Comparison of ENCODE assay signal across 10 cellular contexts in the genomic region with DNA sequence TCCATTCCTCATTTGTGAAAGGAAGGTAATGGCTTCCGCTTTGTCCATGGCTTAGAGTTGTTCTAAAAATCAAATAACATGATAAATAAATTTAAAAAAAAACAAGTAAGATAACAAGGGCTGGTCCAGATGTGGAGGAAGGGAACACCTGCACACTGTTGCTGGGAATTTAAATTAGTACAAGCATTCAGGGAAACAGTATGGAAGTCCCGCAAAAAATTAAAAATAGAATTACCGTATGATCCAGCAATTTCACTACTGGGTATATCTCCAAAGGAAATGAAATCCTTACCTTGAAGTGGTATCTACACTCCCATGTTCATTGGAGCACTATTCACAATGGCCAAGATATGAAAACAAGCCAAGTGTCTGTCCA. TPM values are rescaled to one million over a fixed set of nuclear protein-coding genes. Genes with fewer than 3 reads are reported as not detected.
A peak's percentile ranks its signal among the peaks of the same experiment; 100 is the strongest.
DNase-seq lines count a peak whose midpoint lies in the region; ATAC-seq and TF ChIP-seq lines count a peak whose summit lies in the region.
"Had no signal": no experiment of that assay in that cellular context is flagged by ENCODE, and none has a peak within 500 bp of the region (broad histone marks: within the 10 kb centered on the region; RNA-seq: fewer than 3 reads in every experiment).

No MANE protein-coding gene starts in this region.

- no peak overlapping the region for H3K4me3 ChIP-seq in CD8-positive, alpha-beta memory T cell (ENCODE audit: low read length)
- H3K4me3 ChIP-seq in OCI-LY1 (ENCODE audit: low read depth, low read length, poor library complexity, severe bottlenecking), result no peak overlapping the region
- no peak overlapping the region for H3K4me3 ChIP-seq in effector memory CD4-positive, alpha-beta T cell (ENCODE audit: insufficient read depth, low read depth, low read length, poor library complexity, severe bottlenecking)
- H3K4me3 ChIP-seq in spleen, result no peak overlapping the region

- no peaks in the 10 kb centered on the region for H3K36me3 ChIP-seq in CD8-positive, alpha-beta memory T cell (ENCODE audit: insufficient read depth, low read length)
- no peaks in the 10 kb centered on the region for H3K36me3 ChIP-seq in OCI-LY1 (ENCODE audit: insufficient read depth, low read length)
- H3K36me3 ChIP-seq in effector memory CD4-positive, alpha-beta T cell (ENCODE audit: control insufficient read depth, insufficient read depth, low read length), result no peaks in the 10 kb centered on the region
- no peaks in the 10 kb centered on the region for H3K36me3 ChIP-seq in spleen
- H3K36me3 ChIP-seq: adrenal gland had no signal

- peak overlapping the region; percentile 48 to 89 (median 84) for H3K4me3 Mint-ChIP-seq in CD8-positive, alpha-beta memory T cell

- ATAC-seq in HG02610 (IDR thresholded peaks at IDR 0.05; ENCODE audit: unreplicated experiment) (no peak), HG03439 (IDR thresholded peaks at IDR 0.05; ENCODE audit: unreplicated experiment) (no peak), HG02623 (IDR thresholded peaks at IDR 0.05; ENCODE audit: unreplicated experiment) (no peak)

- CTCF ChIA-PET in CD8-positive, alpha-beta memory T cell (lab: Charles Lee), result interaction anchor here (2.0 to 2.5 kb wide), 4 partner anchors 9 to 129 kb away, joined by 6 to 22 read pairs (median 10); no protein-coding TSS in a partner anchor

- peaks cover 0 to 3% (median 0%) of the 10 kb centered on the region in 3 donors for H3K36me3 Mint-ChIP-seq in CD8-positive, alpha-beta memory T cell

- peaks cover 86 to 94% (median 88%) of the 10 kb centered on the region in 3 donors for H3K4me1 Mint-ChIP-seq in CD8-positive, alpha-beta memory T cell

- peaks cover 0 to 1% of the 10 kb centered on the region in 2 donors for H3K27me3 Mint-ChIP-seq in CD8-positive, alpha-beta memory T cell

- peak overlapping the region; percentile 85 for H3K27ac ChIP-seq in CD8-positive, alpha-beta memory T cell (ENCODE audit: low read depth, low read length)
- H3K27ac ChIP-seq in OCI-LY1 (ENCODE audit: low read depth, low read length, poor library complexity, severe bottlenecking) (peak overlapping the region; percentile 91), spleen (peak overlapping the region; percentile 90 to 95 (median 92))
- H3K27ac ChIP-seq in effector memory CD4-positive, alpha-beta T cell (ENCODE audit: insufficient read depth, low read length, poor library complexity, severe bottlenecking), result peak overlapping the region; percentile 95

- H3K27me3 ChIP-seq in CD8-positive, alpha-beta memory T cell (ENCODE audit: insufficient read depth, low read length, poor library complexity, severe bottlenecking), result no peaks in the 10 kb centered on the region
- no peaks in the 10 kb centered on the region for H3K27me3 ChIP-seq in OCI-LY1 (ENCODE audit: insufficient read depth, low read length)
- H3K27me3 ChIP-seq in effector memory CD4-positive, alpha-beta T cell (replicated peaks; ENCODE audit: control insufficient read depth, insufficient read depth, low read length, poor library complexity, severe bottlenecking), result no peaks in the 10 kb centered on the region
- no peaks in the 10 kb centered on the region for H3K27me3 ChIP-seq in spleen (replicated peaks in 1 of 7)
- H3K27me3 ChIP-seq: adrenal gland had no signal

- no peaks in the 10 kb centered on the region for H3K9me3 Mint-ChIP-seq in CD8-positive, alpha-beta memory T cell

- H3K9ac ChIP-seq in OCI-LY1 (ENCODE audit: low read length), result peak overlapping the region; percentile 68

- POLR2A ChIA-PET in CD8-positive, alpha-beta memory T cell (lab: Charles Lee), result interaction anchor here (1.0 to 2.5 kb wide), 8 partner anchors 8 to 44 kb away, joined by 3 to 18 read pairs (median 6); a partner anchor contains a TSS

- no peaks in the 10 kb centered on the region for H3K9me3 ChIP-seq in CD8-positive, alpha-beta memory T cell (ENCODE audit: low read length)
- H3K9me3 ChIP-seq in OCI-LY1 (ENCODE audit: low read length) (no peaks in the 10 kb centered on the region), spleen (no peaks in the 10 kb centered on the region)
- H3K9me3 ChIP-seq in effector memory CD4-positive, alpha-beta T cell (ENCODE audit: control insufficient read depth, low read length), result no peaks in the 10 kb centered on the region
- H3K9me3 ChIP-seq: adrenal gland had no signal

- TF ChIP-seq POLR2A in spleen (IDR thresholded peaks at IDR 0.05), result no peak

- H3K4me2 ChIP-seq in OCI-LY1 (ENCODE audit: low read length), result peak overlapping the region; percentile 63

- peak overlapping the region; percentile 91 to 100 (median 99) for H3K27ac Mint-ChIP-seq in CD8-positive, alpha-beta memory T cell

- H4K20me1 ChIP-seq in OCI-LY1 (ENCODE audit: insufficient read depth, low read length), result no peaks in the 10 kb centered on the region

- peaks cover 86% of the 10 kb centered on the region for H3K4me1 ChIP-seq in CD8-positive, alpha-beta memory T cell (ENCODE audit: insufficient read depth, low read length)
- H3K4me1 ChIP-seq in OCI-LY1 (ENCODE audit: insufficient read depth, low read length, severe bottlenecking) (peaks cover 73% of the 10 kb centered on the region), spleen (peaks cover 44 to 94% (median 83%) of the 10 kb centered on the region in 6 donors)
- peaks cover 63% of the 10 kb centered on the region for H3K4me1 ChIP-seq in effector memory CD4-positive, alpha-beta T cell (ENCODE audit: control insufficient read depth, insufficient read depth, low read length, poor library complexity, severe bottlenecking)

- DNase-seq in CD8-positive, alpha-beta memory T cell, result no peak
- no peak for DNase-seq in effector memory CD4-positive, alpha-beta T cell
- DNase-seq in spleen, result no peak
- DNase-seq: adrenal gland, NCI-H1436 treated with DMSO at 0.1 percent for 48 hours, SIG-M5 had no signal

- no peaks in the 10 kb centered on the region for H3K79me2 ChIP-seq in OCI-LY1 (ENCODE audit: insufficient read depth, low read length)

- no peak for TF ChIP-seq CTCF in OCI-LY1 (IDR thresholded peaks at IDR 0.05; ENCODE audit: low read length)
- TF ChIP-seq CTCF in spleen (IDR thresholded peaks at IDR 0.05 in 8 of 11, conservative IDR thresholded peaks at IDR 0.05 in 3 of 11), result no peak

- no peaks in the 10 kb centered on the region for H3K9me2 ChIP-seq in OCI-LY1 (ENCODE audit: low read depth, low read length)

- intact Hi-C loops in spleen (cut with DNase I; ENCODE audit: low total_unique reads), result loop anchor here (10.0 kb wide), 1 partner anchor 55 kb away; no protein-coding TSS in a partner anchor

- no peak overlapping the region for H2AFZ ChIP-seq in OCI-LY1 (ENCODE audit: low read length)

- 63 to 76% (median 71%) methylated on average over 3 of the region's 3 CpGs for WGBS in spleen, 5 donors

- peaks cover 8% of the 10 kb centered on the region for H3F3A ChIP-seq in OCI-LY1 (ENCODE audit: insufficient read depth, low read length)

RNA-seq across cellular contexts. Expression of a gene that starts 17.6 kb away (rescaled TPM):
- total RNA-seq in CD8-positive, alpha-beta memory T cell, result 10 to 100 TPM; 40.4 to 42.4 TPM
- polyA plus RNA-seq in CD8-positive, alpha-beta memory T cell, result 103 TPM
- total RNA-seq in spleen, result 100 to 1,000 TPM in 5 of 7 donors, 10 to 100 TPM in 2; 71.2 to 194 (median 106) TPM
- polyA plus RNA-seq in spleen, result 10 to 100 TPM; 54.9 to 64.6 (median 55.0) TPM

RNA-seq across cellular contexts. Expression of a gene that starts 43.8 kb away (rescaled TPM):
- 10 to 100 TPM; 63.5 to 65.1 TPM for total RNA-seq in CD8-positive, alpha-beta memory T cell
- 42.3 TPM for polyA plus RNA-seq in CD8-positive, alpha-beta memory T cell
- 10 to 100 TPM; 43.0 to 75.7 (median 55.4) TPM for total RNA-seq in spleen
- polyA plus RNA-seq in spleen, result 10 to 100 TPM; 16.2 to 22.4 (median 17.0) TPM
